In genomic region chr3:142279965-142280590, GRCh38 we compare ENCODE assay signal across 1 cellular context.
A peak's percentile ranks its signal among the peaks of the same experiment; 100 is the strongest.
TF ChIP-seq lines count a peak whose summit lies in the region.

No MANE protein-coding gene starts in this region.

TF ChIP-seq in HepG2, 621 proteins besides CTCF, POLR2A, EP300 and RAD21 (continued from another document and continues in another):
- TF ChIP-seq, protein P1, sequence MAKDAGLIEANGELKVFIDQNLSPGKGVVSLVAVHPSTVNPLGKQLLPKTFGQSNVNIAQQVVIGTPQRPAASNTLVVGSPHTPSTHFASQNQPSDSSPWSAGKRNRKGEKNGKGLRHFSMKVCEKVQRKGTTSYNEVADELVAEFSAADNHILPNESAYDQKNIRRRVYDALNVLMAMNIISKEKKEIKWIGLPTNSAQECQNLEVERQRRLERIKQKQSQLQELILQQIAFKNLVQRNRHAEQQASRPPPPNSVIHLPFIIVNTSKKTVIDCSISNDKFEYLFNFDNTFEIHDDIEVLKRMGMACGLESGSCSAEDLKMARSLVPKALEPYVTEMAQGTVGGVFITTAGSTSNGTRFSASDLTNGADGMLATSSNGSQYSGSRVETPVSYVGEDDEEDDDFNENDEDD (CRISPR knock-in tag; IDR thresholded peaks at IDR 0.05; ENCODE audit: borderline replicate concordance) = peak; percentile 77; the same call in 1 of the 2 replicates
- TF ChIP-seq, protein P2, sequence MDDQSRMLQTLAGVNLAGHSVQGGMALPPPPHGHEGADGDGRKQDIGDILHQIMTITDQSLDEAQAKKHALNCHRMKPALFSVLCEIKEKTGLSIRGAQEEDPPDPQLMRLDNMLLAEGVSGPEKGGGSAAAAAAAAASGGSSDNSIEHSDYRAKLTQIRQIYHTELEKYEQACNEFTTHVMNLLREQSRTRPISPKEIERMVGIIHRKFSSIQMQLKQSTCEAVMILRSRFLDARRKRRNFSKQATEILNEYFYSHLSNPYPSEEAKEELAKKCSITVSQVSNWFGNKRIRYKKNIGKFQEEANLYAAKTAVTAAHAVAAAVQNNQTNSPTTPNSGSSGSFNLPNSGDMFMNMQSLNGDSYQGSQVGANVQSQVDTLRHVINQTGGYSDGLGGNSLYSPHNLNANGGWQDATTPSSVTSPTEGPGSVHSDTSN (CRISPR knock-in tag; IDR thresholded peaks at IDR 0.05; ENCODE audit: borderline replicate concordance) = no peak
- TF ChIP-seq MXI1 (IDR thresholded peaks at IDR 0.05; ENCODE audit: borderline replicate concordance, low read depth, low read length) = peak; percentile 78; the same call in 1 of the 3 replicates
- TF ChIP-seq ZBTB38 (CRISPR knock-in tag; IDR thresholded peaks at IDR 0.05) = no peak
- 0 out of 2 replicates have a peak, but pooled peaks have one; percentile 31 for TF ChIP-seq KDM4B (CRISPR knock-in tag; IDR thresholded peaks at IDR 0.05)
- TF ChIP-seq DNMT3B (CRISPR knock-in tag; conservative IDR thresholded peaks at IDR 0.05) = no peak
- 0 out of 2 replicates have a peak, but pooled peaks have one; percentile 53 for TF ChIP-seq ZNF335 (CRISPR knock-in tag; IDR thresholded peaks at IDR 0.05)
- TF ChIP-seq MLX (CRISPR knock-in tag; IDR thresholded peaks at IDR 0.05) = 0 out of 2 replicates have a peak, but pooled peaks have one; percentile 22
- TF ChIP-seq, protein P3, sequence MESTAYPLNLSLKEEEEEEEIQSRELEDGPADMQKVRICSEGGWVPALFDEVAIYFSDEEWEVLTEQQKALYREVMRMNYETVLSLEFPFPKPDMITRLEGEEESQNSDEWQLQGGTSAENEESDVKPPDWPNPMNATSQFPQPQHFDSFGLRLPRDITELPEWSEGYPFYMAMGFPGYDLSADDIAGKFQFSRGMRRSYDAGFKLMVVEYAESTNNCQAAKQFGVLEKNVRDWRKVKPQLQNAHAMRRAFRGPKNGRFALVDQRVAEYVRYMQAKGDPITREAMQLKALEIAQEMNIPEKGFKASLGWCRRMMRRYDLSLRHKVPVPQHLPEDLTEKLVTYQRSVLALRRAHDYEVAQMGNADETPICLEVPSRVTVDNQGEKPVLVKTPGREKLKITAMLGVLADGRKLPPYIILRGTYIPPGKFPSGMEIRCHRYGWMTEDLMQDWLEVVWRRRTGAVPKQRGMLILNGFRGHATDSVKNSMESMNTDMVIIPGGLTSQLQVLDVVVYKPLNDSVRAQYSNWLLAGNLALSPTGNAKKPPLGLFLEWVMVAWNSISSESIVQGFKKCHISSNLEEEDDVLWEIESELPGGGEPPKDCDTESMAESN (CRISPR knock-in tag; conservative IDR thresholded peaks at IDR 0.05) = no peak; the same call in 1 of the 2 replicates
- no peak for TF ChIP-seq HNRNPLL (IDR thresholded peaks at IDR 0.05; ENCODE audit: low read depth, low read length, poor library complexity, severe bottlenecking)
- TF ChIP-seq, protein P4, sequence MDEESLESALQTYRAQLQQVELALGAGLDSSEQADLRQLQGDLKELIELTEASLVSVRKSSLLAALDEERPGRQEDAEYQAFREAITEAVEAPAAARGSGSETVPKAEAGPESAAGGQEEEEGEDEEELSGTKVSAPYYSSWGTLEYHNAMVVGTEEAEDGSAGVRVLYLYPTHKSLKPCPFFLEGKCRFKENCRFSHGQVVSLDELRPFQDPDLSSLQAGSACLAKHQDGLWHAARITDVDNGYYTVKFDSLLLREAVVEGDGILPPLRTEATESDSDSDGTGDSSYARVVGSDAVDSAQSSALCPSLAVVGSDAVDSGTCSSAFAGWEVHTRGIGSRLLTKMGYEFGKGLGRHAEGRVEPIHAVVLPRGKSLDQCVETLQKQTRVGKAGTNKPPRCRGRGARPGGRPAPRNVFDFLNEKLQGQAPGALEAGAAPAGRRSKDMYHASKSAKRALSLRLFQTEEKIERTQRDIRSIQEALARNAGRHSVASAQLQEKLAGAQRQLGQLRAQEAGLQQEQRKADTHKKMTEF (CRISPR knock-in tag; IDR thresholded peaks at IDR 0.05) = peak; percentile 57; the same call in 1 of the 2 replicates
- no peak for TF ChIP-seq ZNF703 (CRISPR knock-in tag; IDR thresholded peaks at IDR 0.05; ENCODE audit: borderline replicate concordance)
- no peak for TF ChIP-seq ZNF256 (CRISPR knock-in tag; conservative IDR thresholded peaks at IDR 0.05)
- no peak for TF ChIP-seq NFYC (CRISPR knock-in tag; IDR thresholded peaks at IDR 0.05)
- TF ChIP-seq SRSF9 (IDR thresholded peaks at IDR 0.05; ENCODE audit: borderline replicate concordance, insufficient read depth, low read depth, low read length, poor library complexity, severe bottlenecking) = no peak
- no peak for TF ChIP-seq ZNF234 (CRISPR knock-in tag; conservative IDR thresholded peaks at IDR 0.05)
- TF ChIP-seq TFDP2 (CRISPR knock-in tag; IDR thresholded peaks at IDR 0.05) = peak; percentile 50; the same call in 1 of the 2 replicates
- peak; percentile 49; the same call in 1 of the 2 replicates for TF ChIP-seq MIXL1 (CRISPR knock-in tag; IDR thresholded peaks at IDR 0.05)
- peak; percentile 50; the same call in 1 of the 2 replicates for TF ChIP-seq ELF3 (CRISPR knock-in tag; IDR thresholded peaks at IDR 0.05)
- TF ChIP-seq ZNF205 (CRISPR knock-in tag; IDR thresholded peaks at IDR 0.05) = peak; percentile 61; the same call in 1 of the 2 replicates
- TF ChIP-seq, protein P5, sequence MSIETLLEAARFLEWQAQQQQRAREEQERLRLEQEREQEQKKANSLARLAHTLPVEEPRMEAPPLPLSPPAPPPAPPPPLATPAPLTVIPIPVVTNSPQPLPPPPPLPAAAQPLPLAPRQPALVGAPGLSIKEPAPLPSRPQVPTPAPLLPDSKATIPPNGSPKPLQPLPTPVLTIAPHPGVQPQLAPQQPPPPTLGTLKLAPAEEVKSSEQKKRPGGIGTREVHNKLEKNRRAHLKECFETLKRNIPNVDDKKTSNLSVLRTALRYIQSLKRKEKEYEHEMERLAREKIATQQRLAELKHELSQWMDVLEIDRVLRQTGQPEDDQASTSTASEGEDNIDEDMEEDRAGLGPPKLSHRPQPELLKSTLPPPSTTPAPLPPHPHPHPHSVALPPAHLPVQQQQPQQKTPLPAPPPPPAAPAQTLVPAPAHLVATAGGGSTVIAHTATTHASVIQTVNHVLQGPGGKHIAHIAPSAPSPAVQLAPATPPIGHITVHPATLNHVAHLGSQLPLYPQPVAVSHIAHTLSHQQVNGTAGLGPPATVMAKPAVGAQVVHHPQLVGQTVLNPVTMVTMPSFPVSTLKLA (IDR thresholded peaks at IDR 0.05) = peak; percentile 100
- no peak for TF ChIP-seq EHMT2 (IDR thresholded peaks at IDR 0.05; ENCODE audit: borderline replicate concordance, low read depth, low read length)
- 0 out of 2 replicates have a peak, but pooled peaks have one; percentile 52 for TF ChIP-seq NFKBIZ (CRISPR knock-in tag; IDR thresholded peaks at IDR 0.05)
- peak; percentile 95 for TF ChIP-seq STAG1 (CRISPR knock-in tag; IDR thresholded peaks at IDR 0.05)
- peak; percentile 97 for TF ChIP-seq MAX (IDR thresholded peaks at IDR 0.05)
- no peak for TF ChIP-seq HNRNPH1 (optimal IDR thresholded peaks at IDR 0.05; ENCODE audit: low read depth, low read length)
- TF ChIP-seq TRAFD1 (CRISPR knock-in tag; IDR thresholded peaks at IDR 0.05; ENCODE audit: borderline replicate concordance) = no peak
- TF ChIP-seq KLF11 (CRISPR knock-in tag; IDR thresholded peaks at IDR 0.05) = peak; percentile 43; the same call in 1 of the 2 replicates
- TF ChIP-seq SETDB1 (CRISPR knock-in tag; IDR thresholded peaks at IDR 0.05; ENCODE audit: borderline replicate concordance) = no peak
- no peak for TF ChIP-seq MEIS2 (CRISPR knock-in tag; IDR thresholded peaks at IDR 0.05)
- 0 out of 2 replicates have a peak, but pooled peaks have one; percentile 26 for TF ChIP-seq ZNF292 (CRISPR knock-in tag; IDR thresholded peaks at IDR 0.05; ENCODE audit: borderline replicate concordance, low read depth)
- TF ChIP-seq ARHGAP35 (CRISPR knock-in tag; IDR thresholded peaks at IDR 0.05; ENCODE audit: borderline replicate concordance) = peak; percentile 59; the same call in 1 of the 2 replicates
- TF ChIP-seq ZBTB44 (CRISPR knock-in tag; IDR thresholded peaks at IDR 0.05) = no peak
- no peak for TF ChIP-seq NFYB (CRISPR knock-in tag; IDR thresholded peaks at IDR 0.05)
- TF ChIP-seq MXD4 (CRISPR knock-in tag; IDR thresholded peaks at IDR 0.05) = peak; percentile 84
- TF ChIP-seq ZSCAN21 (CRISPR knock-in tag; IDR thresholded peaks at IDR 0.05; ENCODE audit: borderline replicate concordance) = no peak
- TF ChIP-seq SIN3B (IDR thresholded peaks at IDR 0.05; ENCODE audit: low read length) = no peak
- TF ChIP-seq U2AF2 (IDR thresholded peaks at IDR 0.05; ENCODE audit: low read depth, low read length) = no peak
- TF ChIP-seq, protein P6, sequence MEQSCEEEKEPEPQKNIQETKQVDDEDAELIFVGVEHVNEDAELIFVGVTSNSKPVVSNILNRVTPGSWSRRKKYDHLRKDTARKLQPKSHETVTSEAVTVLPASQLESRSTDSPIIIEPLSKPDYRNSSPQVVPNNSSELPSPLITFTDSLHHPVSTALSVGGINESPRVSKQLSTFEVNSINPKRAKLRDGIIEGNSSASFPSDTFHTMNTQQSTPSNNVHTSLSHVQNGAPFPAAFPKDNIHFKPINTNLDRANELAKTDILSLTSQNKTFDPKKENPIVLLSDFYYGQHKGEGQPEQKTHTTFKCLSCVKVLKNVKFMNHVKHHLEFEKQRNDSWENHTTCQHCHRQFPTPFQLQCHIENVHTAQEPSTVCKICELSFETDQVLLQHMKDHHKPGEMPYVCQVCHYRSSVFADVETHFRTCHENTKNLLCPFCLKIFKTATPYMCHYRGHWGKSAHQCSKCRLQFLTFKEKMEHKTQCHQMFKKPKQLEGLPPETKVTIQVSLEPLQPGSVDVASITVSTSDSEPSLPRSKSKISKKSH (CRISPR knock-in tag; IDR thresholded peaks at IDR 0.05; ENCODE audit: borderline replicate concordance) = no peak
- TF ChIP-seq STAT5B (CRISPR knock-in tag; IDR thresholded peaks at IDR 0.05) = no peak
- TF ChIP-seq ZNF614 (CRISPR knock-in tag; IDR thresholded peaks at IDR 0.05; ENCODE audit: borderline replicate concordance) = peak; percentile 46; the same call in 1 of the 2 replicates
- TF ChIP-seq GATAD2A (CRISPR knock-in tag; IDR thresholded peaks at IDR 0.05) = peak; percentile 43; the same call in 1 of the 2 replicates
- TF ChIP-seq DRAP1 (CRISPR knock-in tag; IDR thresholded peaks at IDR 0.05) = 0 out of 2 replicates have a peak, but pooled peaks have one; percentile 24
- TF ChIP-seq, protein P7, sequence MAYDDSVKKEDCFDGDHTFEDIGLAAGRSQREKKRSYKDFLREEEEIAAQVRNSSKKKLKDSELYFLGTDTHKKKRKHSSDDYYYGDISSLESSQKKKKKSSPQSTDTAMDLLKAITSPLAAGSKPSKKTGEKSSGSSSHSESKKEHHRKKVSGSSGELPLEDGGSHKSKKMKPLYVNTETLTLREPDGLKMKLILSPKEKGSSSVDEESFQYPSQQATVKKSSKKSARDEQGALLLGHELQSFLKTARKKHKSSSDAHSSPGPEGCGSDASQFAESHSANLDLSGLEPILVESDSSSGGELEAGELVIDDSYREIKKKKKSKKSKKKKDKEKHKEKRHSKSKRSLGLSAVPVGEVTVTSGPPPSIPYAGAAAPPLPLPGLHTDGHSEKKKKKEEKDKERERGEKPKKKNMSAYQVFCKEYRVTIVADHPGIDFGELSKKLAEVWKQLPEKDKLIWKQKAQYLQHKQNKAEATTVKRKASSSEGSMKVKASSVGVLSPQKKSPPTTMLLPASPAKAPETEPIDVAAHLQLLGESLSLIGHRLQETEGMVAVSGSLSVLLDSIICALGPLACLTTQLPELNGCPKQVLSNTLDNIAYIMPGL (CRISPR knock-in tag; IDR thresholded peaks at IDR 0.05; ENCODE audit: borderline replicate concordance in 1 of 2, low read depth in 1 of 2) = peak in 1 of 2 experiments; percentile 81; a peak in 1 of 4 replicates
- peak; percentile 37; the same call in 1 of the 2 replicates for TF ChIP-seq NCOA2 (CRISPR knock-in tag; IDR thresholded peaks at IDR 0.05)
- no peak for TF ChIP-seq SP4 (CRISPR knock-in tag; IDR thresholded peaks at IDR 0.05)
- TF ChIP-seq SOX5 (CRISPR knock-in tag; IDR thresholded peaks at IDR 0.05; ENCODE audit: borderline replicate concordance) = 0 out of 2 replicates have a peak, but pooled peaks have one; percentile 32
